Comparison of ENCODE assay signal across 20 cellular contexts in genomic region chr4:70709551-70710080, GRCh38. TPM values are rescaled to one million over a fixed set of nuclear protein-coding genes. Genes with fewer than 3 reads are reported as not detected.
DNase-seq lines count a peak whose midpoint lies in the region; ATAC-seq and TF ChIP-seq lines count a peak whose summit lies in the region.
"Had no signal": no experiment of that assay in that cellular context is flagged by ENCODE, and none has a peak within 500 bp of the region (broad histone marks: within the 10 kb centered on the region; RNA-seq: fewer than 3 reads in every experiment).

No MANE protein-coding gene starts in this region.

- H3K9me3 Mint-ChIP-seq in type B pancreatic cell: no peaks in the 10 kb centered on the region
- H3K9me3 Mint-ChIP-seq: activated CD4-positive, alpha-beta T cell treated with anti-CD3 and anti-CD28 coated beads, Interleukin-2, amount 10 ng/mL, durations not matched to agents 7 days and 5 days; activated T-cell treated with anti-CD3 and anti-CD28 coated beads, Interleukin-2, amount 50 U/mL, for 4 hours; HFFc6; T-cell had no signal

- H3K36me3 Mint-ChIP-seq in type B pancreatic cell: peaks cover 5% of the 10 kb centered on the region
- H3K36me3 Mint-ChIP-seq: T-cell had no signal

- no peaks in the 10 kb centered on the region for H3K36me3 ChIP-seq in endocrine pancreas (ENCODE audit: control insufficient read depth, insufficient read depth, low read length)
- H3K36me3 ChIP-seq: lower lobe of right lung, neutrophil had no signal

- TF ChIP-seq CTCF in type B pancreatic cell (conservative IDR thresholded peaks at IDR 0.05): no peak

- peak overlapping the region; percentile 33 for H3K9ac ChIP-seq in endocrine pancreas (ENCODE audit: control insufficient read depth, insufficient read depth, low read length)

- H3K27me3 ChIP-seq in endocrine pancreas (ENCODE audit: control insufficient read depth, insufficient read depth, low read length): no peaks in the 10 kb centered on the region

- H3K27ac Mint-ChIP-seq in type B pancreatic cell: peak overlapping the region; percentile 13
- H3K27ac Mint-ChIP-seq: activated CD4-positive, alpha-beta T cell treated with anti-CD3 and anti-CD28 coated beads, Interleukin-2, amount 10 ng/mL, durations not matched to agents 7 days and 5 days; HFFc6 had no signal

- peak; percentile 35 for DNase-seq in NCI-H1436 (lab: John Stamatoyannopoulos, UW)
- no peak for DNase-seq in NCI-H1436 treated with DMSO at 0.1 percent for 48 hours (lab: John Stamatoyannopoulos, UW)
- DNase-seq in NCI-H526 treated with DMSO at 0.1 percent for 48 hours (lab: John Stamatoyannopoulos, UW): peak; percentile 35
- no peak for DNase-seq in type B pancreatic cell (ENCODE audit: extremely low spot score, unreplicated experiment)
- no peak for DNase-seq in substantia nigra (lab: John Stamatoyannopoulos, UW)
- DNase-seq: activated CD4-positive, alpha-beta T cell treated with anti-CD3 and anti-CD28 coated beads, Interleukin-2, amount 10 ng/mL, durations not matched to agents 7 days and 5 days; activated T-cell treated with anti-CD3 and anti-CD28 coated beads, Interleukin-2, amount 50 U/mL, for 4 hours; amygdala; dermis blood vessel endothelial cell; HFFc6; lower lobe of right lung; NCI-H1092; OCI-M1; T-cell had no signal

- H3K4me1 Mint-ChIP-seq in type B pancreatic cell (ENCODE audit: unreplicated experiment): peaks cover 37% of the 10 kb centered on the region

- no peaks in the 10 kb centered on the region for H3K9me3 ChIP-seq in endocrine pancreas (ENCODE audit: control insufficient read depth, low read length)
- H3K9me3 ChIP-seq: lower lobe of right lung, neutrophil had no signal

- no peak for ATAC-seq in GM21367 (IDR thresholded peaks at IDR 0.05; ENCODE audit: unreplicated experiment)
- no peak for ATAC-seq in HG02870 (IDR thresholded peaks at IDR 0.05; ENCODE audit: unreplicated experiment)
- ATAC-seq: activated T-cell treated with anti-CD3 and anti-CD28 coated beads, Interleukin-2, amount 50 U/mL, for 4 hours; T-cell had no signal

- H3K4me1 ChIP-seq in endocrine pancreas (ENCODE audit: control insufficient read depth, insufficient read depth, low read length): peaks cover 25% of the 10 kb centered on the region

- no peak overlapping the region for H3K27ac ChIP-seq in substantia nigra (ENCODE audit: low read depth, low read length, poor library complexity, severe bottlenecking)
- H3K27ac ChIP-seq: lower lobe of right lung, neutrophil had no signal

- H3K4me3 Mint-ChIP-seq in type B pancreatic cell: peak overlapping the region; percentile 22
- H3K4me3 Mint-ChIP-seq: activated CD4-positive, alpha-beta T cell treated with anti-CD3 and anti-CD28 coated beads, Interleukin-2, amount 10 ng/mL, durations not matched to agents 7 days and 5 days; activated T-cell treated with anti-CD3 and anti-CD28 coated beads, Interleukin-2, amount 50 U/mL, for 4 hours; HFFc6; T-cell had no signal

- peak overlapping the region; percentile 66 for H3K4me3 ChIP-seq in endocrine pancreas (ENCODE audit: control insufficient read depth, insufficient read depth, low read length)
- H3K4me3 ChIP-seq: lower lobe of right lung, smooth muscle cell had no signal

- no peaks in the 10 kb centered on the region for H3K27me3 Mint-ChIP-seq in type B pancreatic cell
- H3K27me3 Mint-ChIP-seq: activated CD4-positive, alpha-beta T cell treated with anti-CD3 and anti-CD28 coated beads, Interleukin-2, amount 10 ng/mL, durations not matched to agents 7 days and 5 days; T-cell had no signal

RNA-seq across cellular contexts. Expression of gene RUFY3, which starts 12.1 kb away (rescaled TPM):
- total RNA-seq in type B pancreatic cell (ENCODE audit: low replicate concordance): 38.3 and 74.9 TPM in 2 replicates

RNA-seq across cellular contexts. Expression of gene UTP3, which starts 21.3 kb away (rescaled TPM):
- 26.4 and 29.1 TPM in 2 replicates for total RNA-seq in type B pancreatic cell (ENCODE audit: low replicate concordance)

RNA-seq across cellular contexts. Expression of gene JCHAIN, which starts 43.3 kb away (rescaled TPM):
- total RNA-seq in type B pancreatic cell (ENCODE audit: low replicate concordance): not detected in 2 replicates
- total RNA-seq: dermis blood vessel endothelial cell, HT1080, smooth muscle cell had no signal

Comparison
In these comparisons a context has a peak if more than half of its experiments do, and no peak if none do; other contexts are left out.
1. DNase-seq: peak in NCI-H1436 (single experiment) and NCI-H526 treated with DMSO at 0.1 percent for 48 hours (single experiment); none in NCI-H1436 treated with DMSO at 0.1 percent for 48 hours (single experiment), type B pancreatic cell (single experiment) and substantia nigra (0 of 49).